1 cellular context compared by ENCODE assay signal in the genomic region with DNA sequence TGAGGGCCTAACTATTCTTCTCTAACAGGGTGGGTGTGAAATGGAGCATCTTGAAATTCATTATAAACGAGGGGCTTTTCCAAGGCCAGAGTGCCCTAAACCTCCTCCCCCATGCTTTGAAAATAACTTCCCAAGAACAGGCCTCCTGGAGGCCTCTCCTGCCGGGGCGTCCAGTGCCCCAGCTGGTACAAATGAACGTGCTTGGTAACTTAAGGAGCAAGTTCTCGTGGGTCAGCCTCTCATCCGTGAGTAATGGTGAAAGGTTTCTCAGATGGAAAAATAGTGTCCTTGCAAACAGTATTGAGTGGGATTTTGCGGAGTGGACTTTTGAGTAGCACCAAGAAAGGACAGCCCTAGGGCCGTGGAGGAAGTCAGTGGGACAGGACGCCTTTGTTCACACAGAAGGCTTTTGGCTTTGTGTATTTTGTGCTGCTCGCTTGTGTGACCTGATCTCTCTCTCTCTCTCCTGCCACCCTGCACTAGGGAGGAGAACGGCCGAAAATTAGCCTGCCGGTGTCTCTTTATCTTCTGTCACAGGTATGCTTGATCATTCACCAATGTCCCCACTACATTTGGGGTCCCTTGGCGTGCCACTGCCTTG.
TF ChIP-seq lines count a peak whose summit lies in the region.

No MANE protein-coding gene starts in this region.

TF ChIP-seq in liver, 16 proteins besides CTCF, POLR2A, EP300 and RAD21 (continued from another document):
- TF ChIP-seq, protein P1, sequence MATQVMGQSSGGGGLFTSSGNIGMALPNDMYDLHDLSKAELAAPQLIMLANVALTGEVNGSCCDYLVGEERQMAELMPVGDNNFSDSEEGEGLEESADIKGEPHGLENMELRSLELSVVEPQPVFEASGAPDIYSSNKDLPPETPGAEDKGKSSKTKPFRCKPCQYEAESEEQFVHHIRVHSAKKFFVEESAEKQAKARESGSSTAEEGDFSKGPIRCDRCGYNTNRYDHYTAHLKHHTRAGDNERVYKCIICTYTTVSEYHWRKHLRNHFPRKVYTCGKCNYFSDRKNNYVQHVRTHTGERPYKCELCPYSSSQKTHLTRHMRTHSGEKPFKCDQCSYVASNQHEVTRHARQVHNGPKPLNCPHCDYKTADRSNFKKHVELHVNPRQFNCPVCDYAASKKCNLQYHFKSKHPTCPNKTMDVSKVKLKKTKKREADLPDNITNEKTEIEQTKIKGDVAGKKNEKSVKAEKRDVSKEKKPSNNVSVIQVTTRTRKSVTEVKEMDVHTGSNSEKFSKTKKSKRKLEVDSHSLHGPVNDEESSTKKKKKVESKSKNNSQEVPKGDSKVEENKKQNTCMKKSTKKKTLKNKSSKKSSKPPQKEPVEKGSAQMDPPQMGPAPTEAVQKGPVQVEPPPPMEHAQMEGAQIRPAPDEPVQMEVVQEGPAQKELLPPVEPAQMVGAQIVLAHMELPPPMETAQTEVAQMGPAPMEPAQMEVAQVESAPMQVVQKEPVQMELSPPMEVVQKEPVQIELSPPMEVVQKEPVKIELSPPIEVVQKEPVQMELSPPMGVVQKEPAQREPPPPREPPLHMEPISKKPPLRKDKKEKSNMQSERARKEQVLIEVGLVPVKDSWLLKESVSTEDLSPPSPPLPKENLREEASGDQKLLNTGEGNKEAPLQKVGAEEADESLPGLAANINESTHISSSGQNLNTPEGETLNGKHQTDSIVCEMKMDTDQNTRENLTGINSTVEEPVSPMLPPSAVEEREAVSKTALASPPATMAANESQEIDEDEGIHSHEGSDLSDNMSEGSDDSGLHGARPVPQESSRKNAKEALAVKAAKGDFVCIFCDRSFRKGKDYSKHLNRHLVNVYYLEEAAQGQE (IDR thresholded peaks at IDR 0.05): no peak
- TF ChIP-seq JUND (IDR thresholded peaks at IDR 0.05) (no peak), FOXA2 (IDR thresholded peaks at IDR 0.05) (no peak), GABPA (IDR thresholded peaks at IDR 0.05 in 1 of 2, conservative IDR thresholded peaks at IDR 0.05 in 1 of 2) (no peak), SP1 (IDR thresholded peaks at IDR 0.05) (no peak), YY1 (IDR thresholded peaks at IDR 0.05) (no peak), HNF4A (conservative IDR thresholded peaks at IDR 0.05) (no peak), EGR1 (IDR thresholded peaks at IDR 0.05; ENCODE audit: low read depth in 2 of 2) (no peak), NR2F2 (IDR thresholded peaks at IDR 0.05) (no peak), FOXA1 (IDR thresholded peaks at IDR 0.05) (no peak)
- TF ChIP-seq, protein P2, sequence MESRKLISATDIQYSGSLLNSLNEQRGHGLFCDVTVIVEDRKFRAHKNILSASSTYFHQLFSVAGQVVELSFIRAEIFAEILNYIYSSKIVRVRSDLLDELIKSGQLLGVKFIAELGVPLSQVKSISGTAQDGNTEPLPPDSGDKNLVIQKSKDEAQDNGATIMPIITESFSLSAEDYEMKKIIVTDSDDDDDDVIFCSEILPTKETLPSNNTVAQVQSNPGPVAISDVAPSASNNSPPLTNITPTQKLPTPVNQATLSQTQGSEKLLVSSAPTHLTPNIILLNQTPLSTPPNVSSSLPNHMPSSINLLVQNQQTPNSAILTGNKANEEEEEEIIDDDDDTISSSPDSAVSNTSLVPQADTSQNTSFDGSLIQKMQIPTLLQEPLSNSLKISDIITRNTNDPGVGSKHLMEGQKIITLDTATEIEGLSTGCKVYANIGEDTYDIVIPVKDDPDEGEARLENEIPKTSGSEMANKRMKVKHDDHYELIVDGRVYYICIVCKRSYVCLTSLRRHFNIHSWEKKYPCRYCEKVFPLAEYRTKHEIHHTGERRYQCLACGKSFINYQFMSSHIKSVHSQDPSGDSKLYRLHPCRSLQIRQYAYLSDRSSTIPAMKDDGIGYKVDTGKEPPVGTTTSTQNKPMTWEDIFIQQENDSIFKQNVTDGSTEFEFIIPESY (IDR thresholded peaks at IDR 0.05): no peak
